Comparison of ENCODE assay signal across 13 cellular contexts in the genomic region with DNA sequence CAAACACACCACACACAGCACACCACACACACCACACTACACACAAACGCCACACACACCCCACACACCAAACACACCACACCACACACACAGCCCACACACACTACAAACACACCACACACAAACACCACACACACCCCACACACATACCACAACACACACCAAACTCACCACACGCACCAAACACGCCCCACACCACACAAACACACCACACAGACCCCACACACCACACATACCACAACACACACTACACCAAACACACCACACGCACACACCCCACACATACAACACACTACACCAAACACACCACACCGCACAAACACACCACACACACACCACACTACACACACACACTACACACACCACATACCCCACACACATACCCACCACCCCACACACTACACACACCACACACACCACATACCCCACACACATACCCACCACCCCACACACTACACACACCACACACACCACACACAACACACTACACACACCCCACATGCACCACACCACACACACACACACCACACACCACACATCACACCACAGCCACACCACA.
DNase-seq lines count a peak whose midpoint lies in the region; TF ChIP-seq lines count a peak whose summit lies in the region.
"Had no signal": no experiment of that assay in that cellular context is flagged by ENCODE, and none has a peak within 500 bp of the region (broad histone marks: within the 10 kb centered on the region; RNA-seq: fewer than 3 reads in every experiment).

No MANE protein-coding gene starts in this region.

- H3K27ac Mint-ChIP-seq in H9, result no peak overlapping the region
- H3K27ac Mint-ChIP-seq: stimulated activated memory B cell treated with anti-CD40 and anti-IgM and Interleukin-4, amounts not matched to agents 10 μg/mL and 1 μg/mL and 100 μg/mL, for 72 hours had no signal

- TF ChIP-seq POLR2A in sigmoid colon (IDR thresholded peaks at IDR 0.05), result no peak

- no peaks in the 10 kb centered on the region for H3K9me2 ChIP-seq in hepatocyte (replicated peaks; ENCODE audit: insufficient read depth)

- peaks cover 0 to 3% of the 10 kb centered on the region in 2 experiments; a peak in 2 of 5 replicates for H3K9me3 Mint-ChIP-seq in H9

- no peak for DNase-seq in H9
- DNase-seq in WERI-Rb-1, result no peak
- DNase-seq in hepatocyte (ENCODE audit: low spot score), result no peak
- no peak for DNase-seq in sigmoid colon
- no peak for DNase-seq in G401 (ENCODE audit: low spot score)
- no peak for DNase-seq in AG20443 (ENCODE audit: low spot score)
- DNase-seq in OCI-M2 (lab: John Stamatoyannopoulos, UW; ENCODE audit: unreplicated experiment), result no peak
- DNase-seq: COR-L47; MV-4-11; NCI-H510A; stimulated activated CD4-positive, alpha-beta T cell treated with anti-CD3 and anti-CD28 coated beads, Interleukin-1b, Interleukin-23, amount 100 ng/mL, for 48 hours had no signal

- no peak overlapping the region for H4K5ac ChIP-seq in H9 (ENCODE audit: insufficient read length, low read depth, low read length)

- H2AFZ ChIP-seq in H9 (ENCODE audit: low read length) (no peak overlapping the region), hepatocyte (peak overlapping the region; percentile 81)

- no peak overlapping the region for H3K56ac ChIP-seq in H9 (ENCODE audit: insufficient read length, low read depth, low read length)

- H3K23me2 ChIP-seq in H9 (ENCODE audit: insufficient read length, low read depth, low read length, poor library complexity, severe bottlenecking), result peaks cover 16% of the 10 kb centered on the region

- H3K23ac ChIP-seq in H9 (ENCODE audit: insufficient read length, low read depth, low read length), result no peak overlapping the region

- no peak overlapping the region for H2BK5ac ChIP-seq in H9 (ENCODE audit: insufficient read length, low read length)

- peaks cover 94% of the 10 kb centered on the region for H3K27me3 Mint-ChIP-seq in H9 (ENCODE audit: low read depth)

- TF ChIP-seq CTCF in H9 (conservative IDR thresholded peaks at IDR 0.05), result no peak
- TF ChIP-seq CTCF in WERI-Rb-1 (IDR thresholded peaks at IDR 0.05; ENCODE audit: low read depth, low read length), result no peak
- TF ChIP-seq CTCF in hepatocyte (IDR thresholded peaks at IDR 0.05; ENCODE audit: poor library complexity), result no peak
- TF ChIP-seq CTCF in sigmoid colon (IDR thresholded peaks at IDR 0.05), result no peak

- H2BK20ac ChIP-seq in H9 (ENCODE audit: low read depth, low read length, poor library complexity, severe bottlenecking), result no peak overlapping the region

- H3K79me1 ChIP-seq in H9 (ENCODE audit: insufficient read depth, low read depth, low read length, poor library complexity, severe bottlenecking), result no peaks in the 10 kb centered on the region

- peak overlapping the region; percentile 60; the same call in 1 of the 2 replicates for H3K4me3 ChIP-seq in WERI-Rb-1 (ENCODE audit: low read depth, low read length)
- no peak overlapping the region for H3K4me3 ChIP-seq in hepatocyte
- H3K4me3 ChIP-seq in sigmoid colon, result peak overlapping the region in 3 of 4 donors; percentile 24 to 48 (median 40)

- in situ Hi-C loops in G401 (cut with HindIII; ENCODE audit: low sequenced_read_pairs), result no loop called here

- no peak overlapping the region for H3K27ac ChIP-seq in H9 (ENCODE audit: insufficient read length, low read depth, low read length)
- peak overlapping the region; percentile 94 for H3K27ac ChIP-seq in WERI-Rb-1
- H3K27ac ChIP-seq in hepatocyte, result no peak overlapping the region
- no peak overlapping the region for H3K27ac ChIP-seq in sigmoid colon
- H3K27ac ChIP-seq: ovary had no signal

- TF ChIP-seq EP300 in sigmoid colon (IDR thresholded peaks at IDR 0.05), result no peak

- H3K36me3 ChIP-seq in WERI-Rb-1 (no peaks in the 10 kb centered on the region), hepatocyte (replicated peaks; ENCODE audit: insufficient read depth, low read depth) (no peaks in the 10 kb centered on the region), sigmoid colon (no peaks in the 10 kb centered on the region)
- H3K36me3 ChIP-seq: ovary had no signal

- intact Hi-C loops in sigmoid colon (cut with DNase I), result loop anchor here (2.0 kb wide), 1 partner anchor 514 kb away; no protein-coding TSS in a partner anchor

- H4K8ac ChIP-seq in H9 (replicated peaks; ENCODE audit: insufficient read length, low read depth, low read length), result no peak overlapping the region

- H3K4me2 ChIP-seq in H9 (ENCODE audit: insufficient read depth, insufficient read length, low read length) (peak overlapping the region; percentile 19), hepatocyte (peak overlapping the region; percentile 89)

- no peak overlapping the region for H4K91ac ChIP-seq in H9 (ENCODE audit: insufficient read length, low read depth, low read length)

- H3K27me3 ChIP-seq in H9 (ENCODE audit: insufficient read depth, low read length) (peaks cover 53% of the 10 kb centered on the region; the same call in 1 of the 2 replicates), WERI-Rb-1 (ENCODE audit: insufficient read depth, low read depth, severe bottlenecking) (no peaks in the 10 kb centered on the region), hepatocyte (peaks cover 55% of the 10 kb centered on the region), sigmoid colon (peaks cover 12 to 42% (median 20%) of the 10 kb centered on the region in 3 donors)
- H3K27me3 ChIP-seq: ovary had no signal

- H2BK12ac ChIP-seq in H9 (ENCODE audit: insufficient read length, low read depth, low read length), result no peak overlapping the region

- H4K20me1 ChIP-seq in H9 (ENCODE audit: control insufficient read depth, insufficient read depth, insufficient read length), result no peaks in the 10 kb centered on the region
- no peaks in the 10 kb centered on the region for H4K20me1 ChIP-seq in hepatocyte (ENCODE audit: insufficient read depth, poor library complexity, severe bottlenecking)

- H3K4ac ChIP-seq in H9 (ENCODE audit: low read depth, low read length), result no peak overlapping the region

- H2BK120ac ChIP-seq in H9 (ENCODE audit: low read depth, low read length, poor library complexity, severe bottlenecking), result no peak overlapping the region

- no peaks in the 10 kb centered on the region; a peak in 1 of 7 replicates for H3K36me3 Mint-ChIP-seq in H9 (ENCODE audit: insufficient read depth in 1 of 3, low read depth in 3 of 3)

- peak overlapping the region; percentile 3 for H3K18ac ChIP-seq in H9 (ENCODE audit: insufficient read length, low read depth, low read length)

- H3K79me2 ChIP-seq in H9 (ENCODE audit: insufficient read depth, low read length), result no peaks in the 10 kb centered on the region
- H3K79me2 ChIP-seq in hepatocyte, result no peaks in the 10 kb centered on the region

- H3K9ac ChIP-seq in H9 (ENCODE audit: extremely low read depth, insufficient read length, low read length), result no peak overlapping the region

- H2BK15ac ChIP-seq in H9 (ENCODE audit: low read depth, low read length), result no peak overlapping the region

- H3T11ph ChIP-seq in H9 (ENCODE audit: low read length), result no peak overlapping the region

- H3K4me3 Mint-ChIP-seq in H9, result peak overlapping the region; percentile 51 to 64
- H3K4me3 Mint-ChIP-seq: stimulated activated memory B cell treated with anti-CD40 and anti-IgM and Interleukin-4, amounts not matched to agents 10 μg/mL and 1 μg/mL and 100 μg/mL, for 72 hours had no signal

- WGBS in H9 (ENCODE audit: extremely low coverage, insufficient read length, low lambda C conversion rate), result 100% methylated on average over 4 of the region's 5 CpGs
- 94% methylated on average over 3 of the region's 5 CpGs for WGBS in hepatocyte (ENCODE audit: low lambda C conversion rate, missing lambda C conversion rate)
- 93 to 97% methylated on average over 5 of the region's 5 CpGs for WGBS in sigmoid colon, 2 donors

- no peaks in the 10 kb centered on the region for H3K9me3 ChIP-seq in H9 (ENCODE audit: control insufficient read depth, low read depth, low read length)
- H3K9me3 ChIP-seq in WERI-Rb-1 (ENCODE audit: severe bottlenecking), result no peaks in the 10 kb centered on the region
- no peaks in the 10 kb centered on the region for H3K9me3 ChIP-seq in hepatocyte (ENCODE audit: low read depth)
- H3K9me3 ChIP-seq in sigmoid colon, result no peaks in the 10 kb centered on the region
- H3K9me3 ChIP-seq: ovary had no signal

- H3K14ac ChIP-seq in H9 (ENCODE audit: insufficient read depth, low read length), result no peak overlapping the region; the same call in 1 of the 2 replicates

- H3K4me1 Mint-ChIP-seq in H9, result peaks cover 14 to 34% of the 10 kb centered on the region in 2 experiments

- no peak overlapping the region for H2AK5ac ChIP-seq in H9 (ENCODE audit: insufficient read length, low read length)

- H3K4me1 ChIP-seq in H9 (ENCODE audit: insufficient read depth, low read length) (no peaks in the 10 kb centered on the region; the same call in 1 of the 2 replicates), hepatocyte (ENCODE audit: insufficient read depth) (peaks cover 29% of the 10 kb centered on the region), sigmoid colon (peaks cover 0 to 35% (median 30%) of the 10 kb centered on the region in 4 donors)
